In genomic region chr12:26831959-26832816, GRCh38 we compare ENCODE assay signal across 8 cellular contexts. TPM values are rescaled to one million over a fixed set of nuclear protein-coding genes. Genes with fewer than 3 reads are reported as not detected.
DNase-seq lines count a peak whose midpoint lies in the region; ATAC-seq and TF ChIP-seq lines count a peak whose summit lies in the region.

No MANE protein-coding gene starts in this region.

- intact Hi-C loops in ascending aorta (cut with DNase I): loop anchor here (5.0 kb wide), 5 partner anchors 45 to 710 kb away; partner anchors contain the start of genes FGFR1OP2, INTS13 and MED21
- intact Hi-C loops in sciatic nerve (cut with DNase I): no loop called here

- H3K9me3 Mint-ChIP-seq in T-helper 1 cell treated with Interleukin-12 subunit alpha and Interleukin-12 subunit beta and Interleukin-4 antibody, amounts not matched to agents 30 μg/mL and 1 μg/mL, for 36 hours: no peaks in the 10 kb centered on the region

- no peaks in the 10 kb centered on the region for H3K9me3 ChIP-seq in ascending aorta
- no peaks in the 10 kb centered on the region for H3K9me3 ChIP-seq in hepatocyte (ENCODE audit: low read depth)

- peaks cover 46% of the 10 kb centered on the region for H3K79me2 ChIP-seq in hepatocyte

- CTCF ChIA-PET in GM10248 (lab: Yijun Ruan, JAX): interaction anchor here (0.6 to 5.7 kb wide), 30 partner anchors 10 to 475 kb away, joined by 3 to 42 read pairs (median 5); partner anchors contain the start of gene TM7SF3

- H3K4me1 Mint-ChIP-seq in T-helper 1 cell treated with Interleukin-12 subunit alpha and Interleukin-12 subunit beta and Interleukin-4 antibody, amounts not matched to agents 30 μg/mL and 1 μg/mL, for 36 hours (ENCODE audit: low read depth): peaks cover 46% of the 10 kb centered on the region

- H3K4me1 ChIP-seq in ascending aorta (peaks cover 0 to 8% of the 10 kb centered on the region in 2 donors), hepatocyte (ENCODE audit: insufficient read depth) (peaks cover 6% of the 10 kb centered on the region)

- peaks cover 16% of the 10 kb centered on the region for H3K36me3 Mint-ChIP-seq in T-helper 1 cell treated with Interleukin-12 subunit alpha and Interleukin-12 subunit beta and Interleukin-4 antibody, amounts not matched to agents 30 μg/mL and 1 μg/mL, for 36 hours (ENCODE audit: low read depth)

- TF ChIP-seq CTCF in GM10248 (IDR thresholded peaks at IDR 0.05; ENCODE audit: control extremely low read depth, extremely low read depth, low read depth, missing control alignments) (peak; percentile 40), ascending aorta (IDR thresholded peaks at IDR 0.05) (no peak), hepatocyte (IDR thresholded peaks at IDR 0.05; ENCODE audit: poor library complexity) (no peak)

- H3K9me2 ChIP-seq in hepatocyte (replicated peaks; ENCODE audit: insufficient read depth): no peaks in the 10 kb centered on the region

- peak overlapping the region; percentile 69 for H2AFZ ChIP-seq in hepatocyte

- peak overlapping the region; percentile 98 for H3K27ac Mint-ChIP-seq in T-helper 1 cell treated with Interleukin-12 subunit alpha and Interleukin-12 subunit beta and Interleukin-4 antibody, amounts not matched to agents 30 μg/mL and 1 μg/mL, for 36 hours

- H3K36me3 ChIP-seq in ascending aorta (no peaks in the 10 kb centered on the region), hepatocyte (replicated peaks; ENCODE audit: insufficient read depth, low read depth) (no peaks in the 10 kb centered on the region)

- H3K27ac ChIP-seq in ascending aorta (peak overlapping the region; percentile 90 to 97), hepatocyte (peak overlapping the region; percentile 80)

- under 1% methylated on average over 49 of the region's 54 CpGs for WGBS in hepatocyte (ENCODE audit: low lambda C conversion rate, missing lambda C conversion rate)

- peak overlapping the region; percentile 88 to 94 for H3K4me3 ChIP-seq in ascending aorta
- peak overlapping the region; percentile 95 for H3K4me3 ChIP-seq in hepatocyte

- peak; percentile 78 for DNase-seq in GM10248 (ENCODE audit: extremely low spot score)
- DNase-seq in H4 (ENCODE audit: low spot score): peak; percentile 48
- DNase-seq in LoVo (ENCODE audit: low spot score): peak; percentile 68
- DNase-seq in ascending aorta (ENCODE audit: low spot score in 2 of 2): peak in 1 of 2 donors; percentile 83
- DNase-seq in hepatocyte (ENCODE audit: low spot score): peak; percentile 73
- peak; percentile 72 for DNase-seq in sciatic nerve (ENCODE audit: low spot score)
- DNase-seq in epidermal melanocyte (ENCODE audit: insufficient read length, low spot score): no peak

- H3K27me3 Mint-ChIP-seq in T-helper 1 cell treated with Interleukin-12 subunit alpha and Interleukin-12 subunit beta and Interleukin-4 antibody, amounts not matched to agents 30 μg/mL and 1 μg/mL, for 36 hours (ENCODE audit: low read depth): peaks cover 4% of the 10 kb centered on the region

- H3K4me3 Mint-ChIP-seq in T-helper 1 cell treated with Interleukin-12 subunit alpha and Interleukin-12 subunit beta and Interleukin-4 antibody, amounts not matched to agents 30 μg/mL and 1 μg/mL, for 36 hours: peak overlapping the region; percentile 99

- H4K20me1 ChIP-seq in hepatocyte (ENCODE audit: insufficient read depth, poor library complexity, severe bottlenecking): peaks cover 16% of the 10 kb centered on the region

- ATAC-seq in sciatic nerve: peak; percentile 54

- POLR2A ChIA-PET in GM10248 (lab: Yijun Ruan, JAX): interaction anchor here (0.6 to 1.4 kb wide), 5 partner anchors 14 to 137 kb away, joined by 3 to 5 read pairs (median 3); no protein-coding TSS in a partner anchor

- H3K27me3 ChIP-seq in ascending aorta: no peaks in the 10 kb centered on the region
- no peaks in the 10 kb centered on the region for H3K27me3 ChIP-seq in hepatocyte

- H3K4me2 ChIP-seq in hepatocyte: peak overlapping the region; percentile 86

RNA-seq across cellular contexts. Expression of gene ITPR2, which starts 0.8 kb away (rescaled TPM):
- 6.0 and 9.3 TPM in 2 replicates for total RNA-seq in H4 (2014; rRNA removed; shearing (Covaris generic))
- total RNA-seq in ascending aorta (12.5 TPM), hepatocyte (39.6 and 51.4 TPM in 2 replicates), sciatic nerve (71.7 TPM)
- polyA plus RNA-seq in hepatocyte: 22.0 and 36.7 TPM in 2 replicates
